ENCODE assay signal across 1 cellular context in the genomic region with DNA sequence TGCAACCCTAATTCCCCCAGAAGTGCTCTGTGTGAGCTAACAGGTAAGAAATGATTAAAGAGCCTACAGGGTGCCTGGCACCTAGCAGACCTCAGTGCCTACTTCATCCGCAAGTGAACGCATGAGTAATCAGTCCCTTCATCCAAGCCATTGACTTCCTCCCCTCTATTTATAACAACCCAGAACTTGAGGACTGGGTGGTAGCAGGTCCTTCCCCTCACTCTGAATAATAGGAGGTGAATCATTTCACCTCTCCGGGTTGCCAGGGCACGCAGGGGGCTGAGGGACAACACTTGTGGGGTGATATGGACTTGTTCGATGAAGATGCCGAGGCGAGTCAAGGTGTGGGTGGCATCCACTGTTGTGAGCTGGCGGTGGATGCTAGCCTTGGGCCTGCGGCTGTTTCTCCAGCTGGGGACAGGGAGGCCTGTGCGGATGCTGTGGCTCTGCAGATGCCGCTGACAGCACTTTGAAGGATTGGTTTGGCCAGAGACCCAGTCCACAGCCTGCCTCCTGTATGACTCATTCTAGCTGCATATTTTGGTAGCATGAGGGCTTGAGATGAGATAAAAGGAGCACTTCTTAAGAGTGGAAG.
A peak's percentile ranks its signal among the peaks of the same experiment; 100 is the strongest.
TF ChIP-seq lines count a peak whose summit lies in the region.

No MANE protein-coding gene starts in this region.

TF ChIP-seq in GM12878, 131 proteins besides CTCF, POLR2A, EP300 and RAD21 (continued from another document and continues in another):
- TF ChIP-seq, protein P1, sequence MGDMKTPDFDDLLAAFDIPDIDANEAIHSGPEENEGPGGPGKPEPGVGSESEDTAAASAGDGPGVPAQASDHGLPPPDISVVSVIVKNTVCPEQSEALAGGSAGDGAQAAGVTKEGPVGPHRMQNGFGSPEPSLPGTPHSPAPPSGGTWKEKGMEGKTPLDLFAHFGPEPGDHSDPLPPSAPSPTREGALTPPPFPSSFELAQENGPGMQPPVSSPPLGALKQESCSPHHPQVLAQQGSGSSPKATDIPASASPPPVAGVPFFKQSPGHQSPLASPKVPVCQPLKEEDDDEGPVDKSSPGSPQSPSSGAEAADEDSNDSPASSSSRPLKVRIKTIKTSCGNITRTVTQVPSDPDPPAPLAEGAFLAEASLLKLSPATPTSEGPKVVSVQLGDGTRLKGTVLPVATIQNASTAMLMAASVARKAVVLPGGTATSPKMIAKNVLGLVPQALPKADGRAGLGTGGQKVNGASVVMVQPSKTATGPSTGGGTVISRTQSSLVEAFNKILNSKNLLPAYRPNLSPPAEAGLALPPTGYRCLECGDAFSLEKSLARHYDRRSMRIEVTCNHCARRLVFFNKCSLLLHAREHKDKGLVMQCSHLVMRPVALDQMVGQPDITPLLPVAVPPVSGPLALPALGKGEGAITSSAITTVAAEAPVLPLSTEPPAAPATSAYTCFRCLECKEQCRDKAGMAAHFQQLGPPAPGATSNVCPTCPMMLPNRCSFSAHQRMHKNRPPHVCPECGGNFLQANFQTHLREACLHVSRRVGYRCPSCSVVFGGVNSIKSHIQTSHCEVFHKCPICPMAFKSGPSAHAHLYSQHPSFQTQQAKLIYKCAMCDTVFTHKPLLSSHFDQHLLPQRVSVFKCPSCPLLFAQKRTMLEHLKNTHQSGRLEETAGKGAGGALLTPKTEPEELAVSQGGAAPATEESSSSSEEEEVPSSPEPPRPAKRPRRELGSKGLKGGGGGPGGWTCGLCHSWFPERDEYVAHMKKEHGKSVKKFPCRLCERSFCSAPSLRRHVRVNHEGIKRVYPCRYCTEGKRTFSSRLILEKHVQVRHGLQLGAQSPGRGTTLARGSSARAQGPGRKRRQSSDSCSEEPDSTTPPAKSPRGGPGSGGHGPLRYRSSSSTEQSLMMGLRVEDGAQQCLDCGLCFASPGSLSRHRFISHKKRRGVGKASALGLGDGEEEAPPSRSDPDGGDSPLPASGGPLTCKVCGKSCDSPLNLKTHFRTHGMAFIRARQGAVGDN (IDR thresholded peaks at IDR 0.05): peak; percentile 67
- peak; percentile 77 for TF ChIP-seq IKZF1 (conservative IDR thresholded peaks at IDR 0.05)
- peak; percentile 66; the same call in 1 of the 2 replicates for TF ChIP-seq SMARCA5 (IDR thresholded peaks at IDR 0.05)
- TF ChIP-seq ATF2 (IDR thresholded peaks at IDR 0.05; ENCODE audit: low read length): peak; percentile 56; the same call in 1 of the 2 replicates
- 0 out of 2 replicates have a peak, but pooled peaks have one; percentile 50 for TF ChIP-seq NBN (IDR thresholded peaks at IDR 0.05)
- 0 out of 4 replicates have a peak, but pooled peaks of 1 of the 2 experiments have one; percentile 30 for TF ChIP-seq ETV6 (conservative IDR thresholded peaks at IDR 0.05 in 1 of 2, IDR thresholded peaks at IDR 0.05 in 1 of 2; ENCODE audit: borderline replicate concordance in 1 of 2, low read depth in 1 of 2)
- TF ChIP-seq SREBF1 (IDR thresholded peaks at IDR 0.05; ENCODE audit: low read length): no peak
- TF ChIP-seq JUNB (IDR thresholded peaks at IDR 0.05): peak; percentile 77
- TF ChIP-seq NFIC (IDR thresholded peaks at IDR 0.05; ENCODE audit: low read depth, low read length): peak; percentile 66
- 0 out of 2 replicates have a peak, but pooled peaks have one; percentile 37 for TF ChIP-seq RB1 (IDR thresholded peaks at IDR 0.05; ENCODE audit: borderline replicate concordance)
- TF ChIP-seq LARP7 (IDR thresholded peaks at IDR 0.05): 0 out of 2 replicates have a peak, but pooled peaks have one; percentile 48
- TF ChIP-seq SIN3A (IDR thresholded peaks at IDR 0.05; ENCODE audit: low read depth, low read length): 0 out of 2 replicates have a peak, but pooled peaks have one; percentile 4
- no peak for TF ChIP-seq SMAD1 (IDR thresholded peaks at IDR 0.05; ENCODE audit: low read depth, partially characterized antibody)
- peak; percentile 89 for TF ChIP-seq TCF12 (IDR thresholded peaks at IDR 0.05; ENCODE audit: low read depth, low read length)
- TF ChIP-seq PAX8 (IDR thresholded peaks at IDR 0.05): no peak
- TF ChIP-seq CBX5 (IDR thresholded peaks at IDR 0.05; ENCODE audit: low read depth): 0 out of 2 replicates have a peak, but pooled peaks have one; percentile 34
- TF ChIP-seq CEBPB (IDR thresholded peaks at IDR 0.05; ENCODE audit: borderline replicate concordance in 1 of 2, low read depth in 2 of 2, low read length in 2 of 2): no peak
- TF ChIP-seq STAT1 (conservative IDR thresholded peaks at IDR 0.05): no peak
- 0 out of 2 replicates have a peak, but pooled peaks have one; percentile 40 for TF ChIP-seq POLR2AphosphoS5 (IDR thresholded peaks at IDR 0.05; ENCODE audit: low read length)
- 0 out of 2 replicates have a peak, but pooled peaks have one; percentile 39 for TF ChIP-seq MEF2A (IDR thresholded peaks at IDR 0.05; ENCODE audit: insufficient read depth, low read depth, low read length)
- TF ChIP-seq CBFB (IDR thresholded peaks at IDR 0.05; ENCODE audit: low read depth): peak; percentile 70; the same call in 1 of the 2 replicates
- TF ChIP-seq IKZF2 (IDR thresholded peaks at IDR 0.05): peak; percentile 72 to 75
- no peak for TF ChIP-seq EGR1 (IDR thresholded peaks at IDR 0.05; ENCODE audit: borderline replicate concordance in 1 of 2, low read depth in 2 of 2, low read length in 2 of 2)
- TF ChIP-seq IRF4 (IDR thresholded peaks at IDR 0.05; ENCODE audit: low read depth, low read length): peak; percentile 51; the same call in 1 of the 2 replicates
- TF ChIP-seq PKNOX1 (IDR thresholded peaks at IDR 0.05): peak; percentile 86
- no peak; the same call in 1 of the 2 replicates for TF ChIP-seq SMC3 (IDR thresholded peaks at IDR 0.05; ENCODE audit: borderline replicate concordance, low read length)
- TF ChIP-seq BCL11A (IDR thresholded peaks at IDR 0.05; ENCODE audit: low read depth, low read length): peak; percentile 6; the same call in 1 of the 2 replicates
- TF ChIP-seq YBX1 (IDR thresholded peaks at IDR 0.05): no peak
- no peak for TF ChIP-seq KDM1A (IDR thresholded peaks at IDR 0.05; ENCODE audit: borderline replicate concordance)
- TF ChIP-seq MEF2B (IDR thresholded peaks at IDR 0.05; ENCODE audit: partially characterized antibody, poor library complexity, severe bottlenecking): peak; percentile 18
- TF ChIP-seq JUND (IDR thresholded peaks at IDR 0.05; ENCODE audit: low read depth, low read length): peak; percentile 63; the same call in 1 of the 2 replicates
- TF ChIP-seq RELA (IDR thresholded peaks at IDR 0.05; ENCODE audit: borderline replicate concordance, partially characterized antibody): no peak
- TF ChIP-seq ZBTB4 (CRISPR knock-in tag; IDR thresholded peaks at IDR 0.05): no peak
- 0 out of 2 replicates have a peak, but pooled peaks have one; percentile 15 for TF ChIP-seq POLR2AphosphoS2 (IDR thresholded peaks at IDR 0.05; ENCODE audit: low read depth, low read length)
- 0 out of 2 replicates have a peak, but pooled peaks have one; percentile 49 for TF ChIP-seq CHD4 (IDR thresholded peaks at IDR 0.05)
- TF ChIP-seq, protein P2, sequence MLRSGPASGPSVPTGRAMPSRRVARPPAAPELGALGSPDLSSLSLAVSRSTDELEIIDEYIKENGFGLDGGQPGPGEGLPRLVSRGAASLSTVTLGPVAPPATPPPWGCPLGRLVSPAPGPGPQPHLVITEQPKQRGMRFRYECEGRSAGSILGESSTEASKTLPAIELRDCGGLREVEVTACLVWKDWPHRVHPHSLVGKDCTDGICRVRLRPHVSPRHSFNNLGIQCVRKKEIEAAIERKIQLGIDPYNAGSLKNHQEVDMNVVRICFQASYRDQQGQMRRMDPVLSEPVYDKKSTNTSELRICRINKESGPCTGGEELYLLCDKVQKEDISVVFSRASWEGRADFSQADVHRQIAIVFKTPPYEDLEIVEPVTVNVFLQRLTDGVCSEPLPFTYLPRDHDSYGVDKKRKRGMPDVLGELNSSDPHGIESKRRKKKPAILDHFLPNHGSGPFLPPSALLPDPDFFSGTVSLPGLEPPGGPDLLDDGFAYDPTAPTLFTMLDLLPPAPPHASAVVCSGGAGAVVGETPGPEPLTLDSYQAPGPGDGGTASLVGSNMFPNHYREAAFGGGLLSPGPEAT (IDR thresholded peaks at IDR 0.05; ENCODE audit: low read depth): peak; percentile 17; the same call in 1 of the 2 replicates
- no peak for TF ChIP-seq CHD1 (IDR thresholded peaks at IDR 0.05; ENCODE audit: low read depth, low read length)
- peak; percentile 84; the same call in 1 of the 2 replicates for TF ChIP-seq DPF2 (IDR thresholded peaks at IDR 0.05)
- TF ChIP-seq FOXM1 (IDR thresholded peaks at IDR 0.05; ENCODE audit: low read depth, low read length): 0 out of 2 replicates have a peak, but pooled peaks have one; percentile 22
- TF ChIP-seq, protein P3, sequence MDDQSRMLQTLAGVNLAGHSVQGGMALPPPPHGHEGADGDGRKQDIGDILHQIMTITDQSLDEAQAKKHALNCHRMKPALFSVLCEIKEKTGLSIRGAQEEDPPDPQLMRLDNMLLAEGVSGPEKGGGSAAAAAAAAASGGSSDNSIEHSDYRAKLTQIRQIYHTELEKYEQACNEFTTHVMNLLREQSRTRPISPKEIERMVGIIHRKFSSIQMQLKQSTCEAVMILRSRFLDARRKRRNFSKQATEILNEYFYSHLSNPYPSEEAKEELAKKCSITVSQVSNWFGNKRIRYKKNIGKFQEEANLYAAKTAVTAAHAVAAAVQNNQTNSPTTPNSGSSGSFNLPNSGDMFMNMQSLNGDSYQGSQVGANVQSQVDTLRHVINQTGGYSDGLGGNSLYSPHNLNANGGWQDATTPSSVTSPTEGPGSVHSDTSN (IDR thresholded peaks at IDR 0.05; ENCODE audit: insufficient replicate concordance, low read depth, low read length): peak; percentile 86
- TF ChIP-seq GATAD2B (conservative IDR thresholded peaks at IDR 0.05; ENCODE audit: low read depth): 0 out of 2 replicates have a peak, but pooled peaks have one; percentile 43
- no peak for TF ChIP-seq PML (IDR thresholded peaks at IDR 0.05; ENCODE audit: low read length)
- TF ChIP-seq SPI1 (IDR thresholded peaks at IDR 0.05; ENCODE audit: borderline replicate concordance, insufficient read depth, low read depth, low read length): peak; percentile 48; the same call in 1 of the 2 replicates
- TF ChIP-seq HDAC2 (IDR thresholded peaks at IDR 0.05): no peak
- no peak for TF ChIP-seq KLF5 (IDR thresholded peaks at IDR 0.05; ENCODE audit: partially characterized antibody)
- peak; percentile 72; the same call in 1 of the 2 replicates for TF ChIP-seq TCF3 (IDR thresholded peaks at IDR 0.05; ENCODE audit: borderline replicate concordance, insufficient read depth, low read depth, low read length)
- peak; percentile 15 for TF ChIP-seq SKIL (IDR thresholded peaks at IDR 0.05; ENCODE audit: low read depth, poor library complexity, severe bottlenecking)
- TF ChIP-seq EED (IDR thresholded peaks at IDR 0.05; ENCODE audit: low read depth): peak; percentile 85
